In genomic region chr6:64516393-64516792, GRCh38 we compare ENCODE assay signal across 8 cellular contexts.
"Had no signal": no experiment of that assay in that cellular context is flagged by ENCODE, and none has a peak within 500 bp of the region (broad histone marks: within the 10 kb centered on the region; RNA-seq: fewer than 3 reads in every experiment).

No MANE protein-coding gene starts in this region.

- H3K4me3 ChIP-seq: GM23248, HAP-1, K562 had no signal

- FAIRE-seq: K562 had no signal

- DNase-seq: GM23248, GOT3, H7, HFFc6, IMR-90, KG1 had no signal

- H3K36me3 ChIP-seq: HAP-1 had no signal
